ENCODE assay signal across 8 cellular contexts in genomic region chr7:128427289-128427891, GRCh38. TPM values are rescaled to one million over a fixed set of nuclear protein-coding genes. Genes with fewer than 3 reads are reported as not detected.
DNase-seq lines count a peak whose midpoint lies in the region; ATAC-seq and TF ChIP-seq lines count a peak whose summit lies in the region.

No MANE protein-coding gene starts in this region.

- H3K27ac ChIP-seq in HCT116 (ENCODE audit: low read depth, low read length) (no peak overlapping the region), testis (no peak overlapping the region)

- no peaks in the 10 kb centered on the region for H4K20me1 ChIP-seq in HCT116 (ENCODE audit: insufficient read depth)

- CTCF ChIA-PET in HCT116 (lab: Charles Lee), result interaction anchor here (0.6 to 5.2 kb wide), 20 partner anchors 8 to 787 kb away, joined by 3 to 114 read pairs (median 8); partner anchors contain the start of genes HILPDA, IMPDH1 and METTL2B

- H3K36me3 ChIP-seq in HCT116 (ENCODE audit: control insufficient read depth in 1 of 2, insufficient read depth in 2 of 2, low read length in 2 of 2) (no peaks in the 10 kb centered on the region), kidney epithelial cell (ENCODE audit: control insufficient read depth, insufficient read depth, low read length) (no peaks in the 10 kb centered on the region), testis (ENCODE audit: low read depth, missing control alignments) (no peaks in the 10 kb centered on the region)

- peaks cover 0 to 22% of the 10 kb centered on the region in 2 experiments; a peak in 1 of 4 replicates for H3K4me1 ChIP-seq in HCT116 (ENCODE audit: control insufficient read depth in 1 of 2, insufficient read depth in 2 of 2, low read length in 2 of 2)
- H3K4me1 ChIP-seq in testis, result peaks cover 7% of the 10 kb centered on the region

- peak; percentile 48 to 78 (median 72); a peak in 5 of 6 replicates for TF ChIP-seq CTCF in HCT116 (IDR thresholded peaks at IDR 0.05 in 2 of 3, conservative IDR thresholded peaks at IDR 0.05 in 1 of 3; ENCODE audit: borderline replicate concordance in 1 of 3, insufficient read depth in 1 of 3, low read depth in 2 of 3, low read length in 2 of 3)
- peak; percentile 90 to 94 for TF ChIP-seq CTCF in brain (conservative IDR thresholded peaks at IDR 0.05)
- peak; percentile 65 for TF ChIP-seq CTCF in kidney epithelial cell (IDR thresholded peaks at IDR 0.05; ENCODE audit: insufficient read depth, low read length, poor library complexity, severe bottlenecking)
- peak; percentile 76 to 87 (median 81) for TF ChIP-seq CTCF in testis (IDR thresholded peaks at IDR 0.05)

- no TSS peak for BruUV-seq in HCT116 (replicated peaks; lab: Mats Ljungman, UMichigan)

- H3K4me3 ChIP-seq in HCT116 (replicated peaks in 1 of 2; ENCODE audit: low read depth in 1 of 2, low read length in 2 of 2) (no peak overlapping the region), kidney epithelial cell (ENCODE audit: low read depth, low read length) (no peak overlapping the region), testis (no peak overlapping the region)

- intact Hi-C loops in HCT116 (cut with micrococcal nuclease), result loop anchor here (1.0 to 2.0 kb wide), 3 partner anchors 32 to 783 kb away; no protein-coding TSS in a partner anchor
- intact Hi-C loops in testis (cut with DNase I; ENCODE audit: low total_unique reads), result loop anchor here (5.0 kb wide), 1 partner anchor 35 kb away; no protein-coding TSS in a partner anchor

- H3K27ac Mint-ChIP-seq in brain, result peak overlapping the region in 2 of 5 experiments; percentile 61 to 75

- RAD21 ChIA-PET in HCT116 (lab: Charles Lee; ENCODE audit: low non-redundant PET in 1 of 2, low total read pairs in 2 of 2, uncharacterized antibody in 2 of 2, unreplicated experiment in 2 of 2), result interaction anchor here (0.6 to 1.7 kb wide), 8 partner anchors 28 to 457 kb away, joined by 3 to 14 read pairs (median 4); partner anchors contain the start of gene HILPDA (in 1 of the 2)

- H3K27me3 Mint-ChIP-seq in brain, result peaks cover 21% of the 10 kb centered on the region

- no peaks in the 10 kb centered on the region for H3K27me3 ChIP-seq in HCT116 (ENCODE audit: insufficient read depth, low read length)
- H3K27me3 ChIP-seq in kidney epithelial cell (ENCODE audit: control insufficient read depth, insufficient read depth, low read length), result no peaks in the 10 kb centered on the region
- no peaks in the 10 kb centered on the region for H3K27me3 ChIP-seq in testis

- TF ChIP-seq RAD21 in HCT116 (IDR thresholded peaks at IDR 0.05; ENCODE audit: low read depth), result peak; percentile 86

- peaks cover 30% of the 10 kb centered on the region for H3K4me1 Mint-ChIP-seq in brain

- ATAC-seq in HCT116, result peak; percentile 73

- H3K9me3 ChIP-seq in HCT116 (ENCODE audit: control insufficient read depth in 1 of 2, insufficient read depth in 1 of 2, low read depth in 1 of 2, low read length in 2 of 2), result no peaks in the 10 kb centered on the region
- no peaks in the 10 kb centered on the region for H3K9me3 ChIP-seq in testis

- no peaks in the 10 kb centered on the region for H3K9me2 ChIP-seq in HCT116 (ENCODE audit: insufficient read depth)

- H3K9me3 Mint-ChIP-seq in brain, result peaks cover 0 to 3% (median 0%) of the 10 kb centered on the region in 5 experiments

- H3K4me3 Mint-ChIP-seq in brain, result peak overlapping the region in 2 of 5 experiments; percentile 6 to 39

- H3K79me2 ChIP-seq in HCT116 (ENCODE audit: insufficient read depth, low read length), result no peaks in the 10 kb centered on the region

- 0 out of 2 replicates have a peak overlapping the region, but pooled peaks have one; percentile 16 for H3K4me2 ChIP-seq in HCT116 (ENCODE audit: low read length)

- H2AFZ ChIP-seq in HCT116 (ENCODE audit: low read depth, low read length, poor library complexity, severe bottlenecking), result peak overlapping the region; percentile 39

- POLR2A ChIA-PET in HCT116 (lab: Charles Lee), result interaction anchor here (1.1 kb wide), 1 partner anchor 34 kb away, joined by 7 read pairs; no protein-coding TSS in a partner anchor

- no peaks in the 10 kb centered on the region for H3K36me3 Mint-ChIP-seq in brain

- DNase-seq in NOMO-1 (lab: John Stamatoyannopoulos, UW; ENCODE audit: unreplicated experiment in 2 of 2) (peak; percentile 18 to 46), NOMO-1 treated with dmso at 0.1 percent for 144 hours (lab: John Stamatoyannopoulos, UW; ENCODE audit: unreplicated experiment) (no peak), HCT116 (ENCODE audit: low read depth, low spot score) (peak; percentile 36), NCI-H69 (lab: John Stamatoyannopoulos, UW) (peak; percentile 82), kidney epithelial cell (ENCODE audit: low read depth) (no peak), testis (no peak), ecto neural progenitor cell (ENCODE audit: low spot score) (no peak)

- TF ChIP-seq POLR2A in HCT116 (IDR thresholded peaks at IDR 0.05; ENCODE audit: borderline replicate concordance, extremely low read depth, insufficient read depth, insufficient read length), result no peak
- TF ChIP-seq POLR2A in testis (IDR thresholded peaks at IDR 0.05), result no peak

- no peak overlapping the region for H3K9ac ChIP-seq in HCT116 (ENCODE audit: low read length)

- 28 to 39% methylated on average over 7 of the region's 7 CpGs for WGBS in testis, 2 donors

TF ChIP-seq in HCT116, 20 proteins besides CTCF, POLR2A, EP300 and RAD21:
- TF ChIP-seq, protein P1, sequence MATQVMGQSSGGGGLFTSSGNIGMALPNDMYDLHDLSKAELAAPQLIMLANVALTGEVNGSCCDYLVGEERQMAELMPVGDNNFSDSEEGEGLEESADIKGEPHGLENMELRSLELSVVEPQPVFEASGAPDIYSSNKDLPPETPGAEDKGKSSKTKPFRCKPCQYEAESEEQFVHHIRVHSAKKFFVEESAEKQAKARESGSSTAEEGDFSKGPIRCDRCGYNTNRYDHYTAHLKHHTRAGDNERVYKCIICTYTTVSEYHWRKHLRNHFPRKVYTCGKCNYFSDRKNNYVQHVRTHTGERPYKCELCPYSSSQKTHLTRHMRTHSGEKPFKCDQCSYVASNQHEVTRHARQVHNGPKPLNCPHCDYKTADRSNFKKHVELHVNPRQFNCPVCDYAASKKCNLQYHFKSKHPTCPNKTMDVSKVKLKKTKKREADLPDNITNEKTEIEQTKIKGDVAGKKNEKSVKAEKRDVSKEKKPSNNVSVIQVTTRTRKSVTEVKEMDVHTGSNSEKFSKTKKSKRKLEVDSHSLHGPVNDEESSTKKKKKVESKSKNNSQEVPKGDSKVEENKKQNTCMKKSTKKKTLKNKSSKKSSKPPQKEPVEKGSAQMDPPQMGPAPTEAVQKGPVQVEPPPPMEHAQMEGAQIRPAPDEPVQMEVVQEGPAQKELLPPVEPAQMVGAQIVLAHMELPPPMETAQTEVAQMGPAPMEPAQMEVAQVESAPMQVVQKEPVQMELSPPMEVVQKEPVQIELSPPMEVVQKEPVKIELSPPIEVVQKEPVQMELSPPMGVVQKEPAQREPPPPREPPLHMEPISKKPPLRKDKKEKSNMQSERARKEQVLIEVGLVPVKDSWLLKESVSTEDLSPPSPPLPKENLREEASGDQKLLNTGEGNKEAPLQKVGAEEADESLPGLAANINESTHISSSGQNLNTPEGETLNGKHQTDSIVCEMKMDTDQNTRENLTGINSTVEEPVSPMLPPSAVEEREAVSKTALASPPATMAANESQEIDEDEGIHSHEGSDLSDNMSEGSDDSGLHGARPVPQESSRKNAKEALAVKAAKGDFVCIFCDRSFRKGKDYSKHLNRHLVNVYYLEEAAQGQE (IDR thresholded peaks at IDR 0.05; ENCODE audit: low read depth), result no peak
- no peak for TF ChIP-seq POLR2AphosphoS5 (IDR thresholded peaks at IDR 0.05; ENCODE audit: low read depth, low read length)
- TF ChIP-seq TCF7L2 (IDR thresholded peaks at IDR 0.05; ENCODE audit: borderline replicate concordance, extremely low read depth, insufficient read depth, insufficient read length), result no peak
- TF ChIP-seq CBX3 (IDR thresholded peaks at IDR 0.05; ENCODE audit: low read depth), result no peak
- TF ChIP-seq CEBPB (IDR thresholded peaks at IDR 0.05; ENCODE audit: low read depth), result no peak
- no peak for TF ChIP-seq ZFX (IDR thresholded peaks at IDR 0.05)
- TF ChIP-seq ELF1 (IDR thresholded peaks at IDR 0.05; ENCODE audit: borderline replicate concordance, low read depth), result no peak
- no peak for TF ChIP-seq EGR1 (IDR thresholded peaks at IDR 0.05; ENCODE audit: low read depth)

RNA-seq across cellular contexts. Expression of gene IMPDH1, which starts 17.6 kb away (rescaled TPM):
- total RNA-seq in HCT116 (2021; ENCODE audit: unreplicated experiment), result 98.2 TPM
- polyA plus RNA-seq in HCT116 (2012), result 82.5 and 94.8 TPM in 2 replicates
- polyA plus RNA-seq in brain (ENCODE audit: insufficient read depth, low read depth, low replicate concordance), result 25.1 TPM
- 44.0 and 47.6 TPM in 2 replicates for total RNA-seq in kidney epithelial cell
- total RNA-seq in testis, result 10 to 100 TPM; 48.3 to 64.5 TPM
- 32.3 TPM for polyA plus RNA-seq in testis (ENCODE audit: insufficient read depth, low read depth, low replicate concordance)

RNA-seq across cellular contexts. Expression of gene HILPDA, which starts 28.3 kb away (rescaled TPM):
- total RNA-seq in HCT116 (2021; ENCODE audit: unreplicated experiment) (32.8 TPM), kidney epithelial cell (13.6 and 15.6 TPM in 2 replicates), testis (10 to 100 TPM; 34.3 to 44.8 TPM)
- 42.3 and 45.2 TPM in 2 replicates for polyA plus RNA-seq in HCT116 (2012)
- polyA plus RNA-seq in brain (ENCODE audit: insufficient read depth, low read depth, low replicate concordance) (24.3 TPM), testis (ENCODE audit: insufficient read depth, low read depth, low replicate concordance) (31.4 TPM)

RNA-seq across cellular contexts. Expression of gene METTL2B, which starts 49.2 kb away (rescaled TPM):
- 45.7 TPM for total RNA-seq in HCT116 (2021; ENCODE audit: unreplicated experiment)
- 13.8 and 20.4 TPM in 2 replicates for polyA plus RNA-seq in HCT116 (2012)
- polyA plus RNA-seq in brain (ENCODE audit: insufficient read depth, low read depth, low replicate concordance), result 20.9 TPM
- total RNA-seq in kidney epithelial cell, result 40.0 and 47.5 TPM in 2 replicates
- 10 to 100 TPM; 26.7 to 27.1 TPM for total RNA-seq in testis
- 20.0 TPM for polyA plus RNA-seq in testis (ENCODE audit: insufficient read depth, low read depth, low replicate concordance)

Comparison
In these comparisons a context has a peak if more than half of its experiments do, and no peak if none do; other contexts are left out.
1. DNase-seq: peak in NOMO-1 (2 of 2), HCT116 (single experiment) and NCI-H69 (single experiment); none in NOMO-1 treated with dmso at 0.1 percent for 144 hours (single experiment), kidney epithelial cell (single experiment), testis (single experiment) and ecto neural progenitor cell (single experiment).
2. Peak in every context shown above with its lines, with median percentiles within 50 percentile points of each other: CTCF ChIP-seq.